11 cellular contexts compared by ENCODE assay signal in genomic region chr1:208204779-208205178, GRCh38. TPM values are rescaled to one million over a fixed set of nuclear protein-coding genes. Genes with fewer than 3 reads are reported as not detected.
DNase-seq lines count a peak whose midpoint lies in the region; ATAC-seq and TF ChIP-seq lines count a peak whose summit lies in the region.
"Had no signal": no experiment of that assay in that cellular context is flagged by ENCODE, and none has a peak within 500 bp of the region (broad histone marks: within the 10 kb centered on the region; RNA-seq: fewer than 3 reads in every experiment).

No MANE protein-coding gene starts in this region.

- H3K9me2 ChIP-seq in PC-9 (ENCODE audit: insufficient read depth) = no peaks in the 10 kb centered on the region

- peak overlapping the region; percentile 74; the same call in 1 of the 2 replicates for H3K27ac ChIP-seq in PC-9
- H3K27ac ChIP-seq in stomach = peak overlapping the region; percentile 43 to 89 (median 83)

- H3K27me3 ChIP-seq in PC-9 (ENCODE audit: insufficient read depth, low read depth) = no peaks in the 10 kb centered on the region
- no peaks in the 10 kb centered on the region for H3K27me3 ChIP-seq in stomach
- H3K27me3 ChIP-seq: pancreas had no signal

- POLR2A ChIA-PET in PC-9 (lab: Charles Lee; ENCODE audit: unreplicated experiment) = no interaction called here

- no peak for TF ChIP-seq POLR2A in stomach (IDR thresholded peaks at IDR 0.05)

- H3F3A ChIP-seq in PC-9 (ENCODE audit: insufficient read depth, low read depth) = peaks cover 48% of the 10 kb centered on the region

- 49 to 82% (median 69%) methylated on average over 2 of the region's 2 CpGs for WGBS in stomach, 5 donors

- intact Hi-C loops in PC-9 (cut with micrococcal nuclease; ENCODE audit: unreplicated experiment) = no loop called here
- intact Hi-C loops in stomach (cut with DNase I; ENCODE audit: low total_unique reads) = no loop called here

- no peaks in the 10 kb centered on the region for H3K9me3 ChIP-seq in PC-9 (ENCODE audit: insufficient read depth, low read depth)
- no peaks in the 10 kb centered on the region for H3K9me3 ChIP-seq in stomach
- H3K9me3 ChIP-seq: pancreas had no signal

- ATAC-seq in GM19351 (IDR thresholded peaks at IDR 0.05; ENCODE audit: unreplicated experiment) (peak; percentile 45), GM18909 (IDR thresholded peaks at IDR 0.05; ENCODE audit: poor library complexity, unreplicated experiment) (no peak)
- ATAC-seq: activated T-cell treated with anti-CD3 and anti-CD28 coated beads, Interleukin-2, amount 50 U/mL, for 72 hours had no signal

- H2AFZ ChIP-seq in PC-9 = no peak overlapping the region

- CTCF ChIA-PET in PC-9 (lab: Charles Lee) = no interaction called here

- TF ChIP-seq EP300 in stomach (IDR thresholded peaks at IDR 0.05) = no peak

- H3K36me3 ChIP-seq in PC-9 (ENCODE audit: low read depth) = 0 out of 2 replicates have a peak, but pooled peaks cover 3% of the 10 kb centered on the region
- peaks cover 0 to 26% (median 8%) of the 10 kb centered on the region in 4 donors for H3K36me3 ChIP-seq in stomach

- H3K4me3 ChIP-seq in PC-9 (no peak overlapping the region), fibroblast of the aortic adventitia (ENCODE audit: low read depth, low read length) (no peak overlapping the region), stomach (no peak overlapping the region)
- H3K4me3 ChIP-seq: pancreas had no signal

- DNase-seq in PC-9 (no peak), fibroblast of the aortic adventitia (ENCODE audit: low read depth) (peak; percentile 33), stomach (no peak), cerebellar nuclear complex (lab: John Stamatoyannopoulos, UW) (no peak)
- no peak for DNase-seq in central memory CD4-positive, alpha-beta T cell
- DNase-seq: activated B cell treated with CpG ODN at 0.5 μM for 24 hours; activated T-cell treated with anti-CD3 and anti-CD28 coated beads, Interleukin-2, amount 50 U/mL, for 72 hours; NCI-H2029 treated with DMSO at 0.1 percent for 48 hours; pancreas had no signal

- no peaks in the 10 kb centered on the region for H4K20me1 ChIP-seq in PC-9 (ENCODE audit: insufficient read depth)

- no peak for TF ChIP-seq CTCF in PC-9 (conservative IDR thresholded peaks at IDR 0.05)
- peak; percentile 37 for TF ChIP-seq CTCF in fibroblast of the aortic adventitia (IDR thresholded peaks at IDR 0.05; ENCODE audit: insufficient read depth, low read length)
- TF ChIP-seq CTCF in stomach (IDR thresholded peaks at IDR 0.05) = no peak

- no peak overlapping the region for H3K4me2 ChIP-seq in PC-9

- H3K4me1 ChIP-seq in PC-9 (replicated peaks; ENCODE audit: insufficient read depth) (peaks cover 70% of the 10 kb centered on the region), stomach (peaks cover 58 to 93% (median 86%) of the 10 kb centered on the region in 4 donors)

- H3K79me2 ChIP-seq in PC-9 (ENCODE audit: low read depth) = peaks cover 20% of the 10 kb centered on the region

- no TSS peak for BruUV-seq in PC-9 (replicated peaks; lab: Mats Ljungman, UMichigan)

RNA-seq across cellular contexts. Expression of gene PLXNA2, which starts 39.4 kb away (rescaled TPM):
- 10.2 and 15.6 TPM in 2 replicates for total RNA-seq in PC-9 (2021)
- 4.3 and 8.0 TPM in 2 replicates for total RNA-seq in fibroblast of the aortic adventitia (ENCODE audit: low replicate concordance)
- 100 to 1,000 TPM in 1 of 5 donors, 10 to 100 TPM in 4; 21.0 to 185 (median 39.7) TPM for total RNA-seq in stomach
- 10 to 100 TPM in 1 of 3 donors, 1 to 10 TPM in 2; 2.7 to 13.9 (median 4.0) TPM for polyA plus RNA-seq in stomach
